Comparison of ENCODE assay signal across 11 cellular contexts in genomic region chr11:20672575-20672974, GRCh38. TPM values are rescaled to one million over a fixed set of nuclear protein-coding genes. Genes with fewer than 3 reads are reported as not detected.
DNase-seq lines count a peak whose midpoint lies in the region; ATAC-seq, FAIRE-seq and TF ChIP-seq lines count a peak whose summit lies in the region.
"Had no signal": no experiment of that assay in that cellular context is flagged by ENCODE, and none has a peak within 500 bp of the region (broad histone marks: within the 10 kb centered on the region; RNA-seq: fewer than 3 reads in every experiment).

No MANE protein-coding gene starts in this region.

- no peak overlapping the region for H3K27ac ChIP-seq in IMR-90 (ENCODE audit: insufficient read depth, low read length)
- H3K27ac ChIP-seq in left lung = no peak overlapping the region
- no peak overlapping the region for H3K27ac ChIP-seq in lower lobe of right lung
- H3K27ac ChIP-seq: colonic mucosa had no signal

- no peak for FAIRE-seq in GM12891 (lab: Jason Lieb, UNC)

- no peak overlapping the region for H2BK20ac ChIP-seq in IMR-90 (ENCODE audit: low read depth, low read length)

- BruUV-seq in IMR-90 (replicated peaks; lab: Mats Ljungman, UMichigan) = no TSS peak

- no peak overlapping the region for H2AK5ac ChIP-seq in IMR-90 (ENCODE audit: low read depth, low read length)

- H3K4me1 ChIP-seq in IMR-90 (ENCODE audit: control insufficient read depth, insufficient read depth, low read length) (no peaks in the 10 kb centered on the region), left lung (peaks cover 0 to 8% of the 10 kb centered on the region in 2 donors), lower lobe of right lung (peaks cover 4% of the 10 kb centered on the region)
- H3K4me1 ChIP-seq: colonic mucosa had no signal

- no peak overlapping the region for H2BK15ac ChIP-seq in IMR-90 (ENCODE audit: low read depth, low read length)

- DNase-seq in GM06990 (ENCODE audit: extremely low read depth, insufficient read length) (no peak), IMR-90 (no peak), left lung (no peak), lower lobe of right lung (no peak), GM12891 (ENCODE audit: insufficient read length, low spot score) (no peak)
- DNase-seq: colonic mucosa had no signal

- H3K4me3 ChIP-seq in GM06990 (replicated peaks; ENCODE audit: low read depth, low read length) (no peak overlapping the region), IMR-90 (ENCODE audit: insufficient read depth, low read depth, low read length) (no peak overlapping the region), left lung (no peak overlapping the region), lower lobe of right lung (no peak overlapping the region)
- H3K4me3 ChIP-seq: colonic mucosa had no signal

- WGBS in IMR-90 (ENCODE audit: extremely low coverage in 2 of 2, insufficient read length in 1 of 2), 2 experiments = no CpG with 5 or more reads among the region's 2 CpGs

- intact Hi-C loops in IMR-90 (cut with micrococcal nuclease) (no loop called here), left lung (cut with DNase I) (no loop called here), lower lobe of right lung (cut with DNase I) (no loop called here)

- H2BK5ac ChIP-seq in IMR-90 (ENCODE audit: low read depth, low read length, poor library complexity, severe bottlenecking) = no peak overlapping the region

- no peak for TF ChIP-seq RAD21 in IMR-90 (IDR thresholded peaks at IDR 0.05; ENCODE audit: low read length)

- no peak overlapping the region for H3K4ac ChIP-seq in IMR-90 (ENCODE audit: low read depth, low read length)

- TF ChIP-seq CTCF in GM06990 (IDR thresholded peaks at IDR 0.05; ENCODE audit: insufficient read depth, low read length, poor library complexity, severe bottlenecking) (peak; percentile 57), IMR-90 (conservative IDR thresholded peaks at IDR 0.05; ENCODE audit: low read depth, low read length) (0 out of 2 replicates have a peak, but pooled peaks have one; percentile 9), left lung (IDR thresholded peaks at IDR 0.05) (no peak), lower lobe of right lung (IDR thresholded peaks at IDR 0.05) (no peak)

- H3K56ac ChIP-seq in IMR-90 (ENCODE audit: extremely low read depth, insufficient read depth, low read length) = no peak overlapping the region

- CTCF ChIA-PET in IMR-90 (lab: Yijun Ruan, JAX) = interaction anchor here (1.5 kb wide), 2 partner anchors 8 to 16 kb away, joined by 3 to 5 read pairs; no protein-coding TSS in a partner anchor

- no peak overlapping the region for H3K23ac ChIP-seq in IMR-90 (ENCODE audit: low read depth, low read length)

- H3K18ac ChIP-seq in IMR-90 (ENCODE audit: low read depth, low read length) = no peak overlapping the region

- no peak overlapping the region for H4K8ac ChIP-seq in IMR-90 (ENCODE audit: low read depth in 2 of 2, low read length in 2 of 2)

- no peak overlapping the region for H2AK9ac ChIP-seq in IMR-90 (replicated peaks; ENCODE audit: low read depth, low read length, poor library complexity)

- no peaks in the 10 kb centered on the region for H3K9me1 ChIP-seq in IMR-90 (ENCODE audit: insufficient read depth, low read length)

- H4K20me1 ChIP-seq in IMR-90 (ENCODE audit: insufficient read depth, low read length) = no peaks in the 10 kb centered on the region

- H3K36me3 ChIP-seq in GM06990 (ENCODE audit: control insufficient read depth, insufficient read depth, low read length) = no peaks in the 10 kb centered on the region
- no peaks in the 10 kb centered on the region for H3K36me3 ChIP-seq in IMR-90 (ENCODE audit: control insufficient read depth, insufficient read depth, low read length)
- no peaks in the 10 kb centered on the region for H3K36me3 ChIP-seq in left lung
- no peaks in the 10 kb centered on the region for H3K36me3 ChIP-seq in lower lobe of right lung
- H3K36me3 ChIP-seq: colonic mucosa had no signal

- H3K14ac ChIP-seq in IMR-90 (replicated peaks; ENCODE audit: low read depth, low read length) = no peak overlapping the region

- no peak overlapping the region for H3K9ac ChIP-seq in IMR-90 (ENCODE audit: low read depth, low read length)

- peaks cover 3% of the 10 kb centered on the region for H3K27me3 ChIP-seq in GM06990 (replicated peaks; ENCODE audit: control insufficient read depth, insufficient read depth, low read length)
- H3K27me3 ChIP-seq in IMR-90 (ENCODE audit: control insufficient read depth, insufficient read depth, low read length) = peaks cover 25% of the 10 kb centered on the region
- peaks cover 46 to 71% of the 10 kb centered on the region in 2 donors for H3K27me3 ChIP-seq in left lung
- peaks cover 42% of the 10 kb centered on the region for H3K27me3 ChIP-seq in lower lobe of right lung (ENCODE audit: low read depth)

- no peaks in the 10 kb centered on the region for H3K79me1 ChIP-seq in IMR-90 (ENCODE audit: low read depth in 1 of 2, low read length in 2 of 2)

- H3K4me2 ChIP-seq in IMR-90 (ENCODE audit: low read depth, low read length) = no peak overlapping the region

- no peak for TF ChIP-seq POLR2A in IMR-90 (IDR thresholded peaks at IDR 0.05; ENCODE audit: low read depth, low read length)
- TF ChIP-seq POLR2A in GM12891 (IDR thresholded peaks at IDR 0.05; ENCODE audit: low read depth, low read length) = no peak

- dilution Hi-C loops in IMR-90 (cut with HindIII; ENCODE audit: low sequenced_read_pairs, unreplicated experiment) = no loop called here

- H2BK120ac ChIP-seq in IMR-90 (ENCODE audit: low read depth, low read length) = no peak overlapping the region

- in situ Hi-C loops in IMR-90 (cut with MboI; ENCODE audit: low sequenced_read_pairs) = no loop called here

- no peak overlapping the region for H4K5ac ChIP-seq in IMR-90 (ENCODE audit: low read depth, low read length)

- H3K9me3 ChIP-seq in IMR-90 (ENCODE audit: control insufficient read depth, insufficient read depth, low read length) (no peaks in the 10 kb centered on the region), left lung (no peaks in the 10 kb centered on the region), lower lobe of right lung (no peaks in the 10 kb centered on the region)
- H3K9me3 ChIP-seq: colonic mucosa had no signal

- H2AFZ ChIP-seq in IMR-90 (replicated peaks; ENCODE audit: low read length, poor library complexity) = no peak overlapping the region

- H4K91ac ChIP-seq in IMR-90 (ENCODE audit: insufficient read depth, low read depth, low read length) = no peak overlapping the region

- POLR2A ChIA-PET in IMR-90 (lab: Charles Lee; ENCODE audit: unreplicated experiment) = no interaction called here

- ATAC-seq in IMR-90 (ENCODE audit: low read depth) (no peak), SK-N-SH treated with all-trans-retinoic acid at 6 μM for 48 hours (peak; percentile 74), left lung (peak; percentile 33), GM21723 (IDR thresholded peaks at IDR 0.05; ENCODE audit: unreplicated experiment) (no peak), lower lobe of right lung (no peak), GM21619 (IDR thresholded peaks at IDR 0.05; ENCODE audit: unreplicated experiment) (no peak)
- ATAC-seq: activated CD4-positive, CD25-positive, alpha-beta regulatory T cell treated with anti-CD3 and anti-CD28 coated beads, Interleukin-2, amount 50 U/mL, for 24 hours had no signal

TF ChIP-seq in IMR-90, 13 proteins besides CTCF, POLR2A, EP300 and RAD21:
- no peak for TF ChIP-seq FOS (IDR thresholded peaks at IDR 0.05; ENCODE audit: low read depth, low read length)
- no peak for TF ChIP-seq SMC3 (IDR thresholded peaks at IDR 0.05; ENCODE audit: low read depth, low read length)
- no peak for TF ChIP-seq CHD1 (IDR thresholded peaks at IDR 0.05; ENCODE audit: low read depth, low read length)
- TF ChIP-seq RCOR1 (IDR thresholded peaks at IDR 0.05; ENCODE audit: insufficient replicate concordance, low read length) = no peak
- no peak for TF ChIP-seq NFE2L2 (IDR thresholded peaks at IDR 0.05; ENCODE audit: low read depth, low read length)

TF ChIP-seq in SK-N-SH treated with all-trans-retinoic acid at 6 μM for 48 hours, 23 proteins besides CTCF, POLR2A, EP300 and RAD21 (continues in another document):
- TF ChIP-seq PATZ1 (CRISPR knock-in tag; IDR thresholded peaks at IDR 0.05; ENCODE audit: borderline replicate concordance) = no peak

TF ChIP-seq in GM12891, 5 proteins besides CTCF, POLR2A, EP300 and RAD21:
- TF ChIP-seq PAX5 (IDR thresholded peaks at IDR 0.05; ENCODE audit: insufficient read depth, low read length, severe bottlenecking) (no peak), SPI1 (IDR thresholded peaks at IDR 0.05; ENCODE audit: low read depth, low read length) (no peak)
TF ChIP-seq in GM12891: peak in this region for 0.

RNA-seq across cellular contexts. Expression of gene NELL1, which starts 3.2 kb away (rescaled TPM):
- total RNA-seq in IMR-90 (2012; rRNA removed) (not detected in 2 replicates), left lung (not detected), lower lobe of right lung (0.15 TPM)
- polyA plus RNA-seq in IMR-90 (2012; rRNA removed) = not detected in 2 replicates
- polyA plus RNA-seq in IMR-90 (2012; cell fraction: cytosol; rRNA removed) = not detected in 2 replicates
- polyA plus RNA-seq in IMR-90 (2012; cell fraction: nucleus; rRNA removed; ENCODE audit: low replicate concordance) = not detected in 2 replicates
- not detected for polyA plus RNA-seq in GM12891 (2012; ENCODE audit: low read depth, missing spikeins)
- total RNA-seq: LHCN-M2 had no signal

Comparison
In these comparisons a context has a peak if more than half of its experiments do, and no peak if none do; other contexts are left out.
1. CTCF ChIP-seq: peak in GM06990 (single experiment) and IMR-90 (single experiment); none in left lung (0 of 2) and lower lobe of right lung (single experiment).
2. ATAC-seq: peak in SK-N-SH treated with all-trans-retinoic acid at 6 μM for 48 hours (single experiment) and left lung (single experiment); none in IMR-90 (single experiment), GM21723 (single experiment), lower lobe of right lung (0 of 2) and GM21619 (single experiment).